ENCODE assay signal across 13 cellular contexts in the genomic region with DNA sequence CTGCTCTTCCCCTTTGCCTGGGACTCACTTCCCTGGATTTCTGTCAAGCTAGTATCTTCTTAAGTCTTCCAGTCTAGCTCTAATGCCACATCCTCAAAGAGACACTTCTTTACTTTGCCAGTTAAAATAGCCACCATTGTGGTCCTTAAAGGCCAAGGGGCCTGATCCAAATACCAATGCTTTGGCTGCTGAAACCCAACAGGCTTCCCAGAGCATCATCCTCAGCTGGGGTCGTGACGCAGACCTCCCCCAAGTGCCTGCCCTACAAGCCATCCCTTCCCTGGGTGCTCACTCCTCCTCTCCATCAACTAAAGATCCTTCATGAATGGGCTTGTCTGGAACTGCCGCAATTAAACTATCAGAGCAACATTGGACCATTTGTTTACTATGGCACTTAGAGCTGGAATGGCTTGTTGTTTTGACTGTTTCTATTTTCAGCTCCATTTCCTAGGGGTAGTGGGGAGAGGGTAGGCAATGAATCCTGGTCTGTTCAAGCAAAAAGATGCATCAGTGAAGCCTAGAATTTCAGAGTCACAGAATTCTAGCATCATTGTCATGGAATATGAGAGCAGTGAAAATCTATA.
A peak's percentile ranks its signal among the peaks of the same experiment; 100 is the strongest.
DNase-seq lines count a peak whose midpoint lies in the region; ATAC-seq and TF ChIP-seq lines count a peak whose summit lies in the region.
"Had no signal": no experiment of that assay in that cellular context is flagged by ENCODE, and none has a peak within 500 bp of the region (broad histone marks: within the 10 kb centered on the region; RNA-seq: fewer than 3 reads in every experiment).

No MANE protein-coding gene starts in this region.

- no peak for TF ChIP-seq CTCF in ascending aorta (IDR thresholded peaks at IDR 0.05)
- no peak for TF ChIP-seq CTCF in lower leg skin (IDR thresholded peaks at IDR 0.05)
- TF ChIP-seq CTCF in thoracic aorta (IDR thresholded peaks at IDR 0.05): no peak

- intact Hi-C loops in ascending aorta (cut with DNase I) (loop anchor here (5.0 to 10.0 kb wide), 5 partner anchors 77 to 1161 kb away; a partner anchor contains a TSS), lower leg skin (cut with DNase I; ENCODE audit: low total_unique reads) (no loop called here)

- H3K36me3 ChIP-seq in ascending aorta (no peaks in the 10 kb centered on the region), thoracic aorta (no peaks in the 10 kb centered on the region)
- H3K36me3 ChIP-seq: upper lobe of left lung had no signal

- H3K27me3 ChIP-seq in ascending aorta (no peaks in the 10 kb centered on the region), thoracic aorta (replicated peaks; ENCODE audit: insufficient read depth) (no peaks in the 10 kb centered on the region)
- H3K27me3 ChIP-seq: upper lobe of left lung had no signal

- H3K27ac ChIP-seq in ascending aorta (peak overlapping the region; percentile 80 to 92), thoracic aorta (peak overlapping the region; percentile 75 to 82)

- TF ChIP-seq POLR2A in lower leg skin (IDR thresholded peaks at IDR 0.05): no peak

- in situ Hi-C loops in ACHN (cut with HindIII; ENCODE audit: low pct_ligation_motif_present, low pct_unique_long_range_greater_than_20kb, low sequenced_read_pairs): no loop called here

- H3K4me3 ChIP-seq in ascending aorta: no peak overlapping the region
- H3K4me3 ChIP-seq in lower leg skin (ENCODE audit: low read depth, poor library complexity, severe bottlenecking): no peak overlapping the region
- peak overlapping the region; percentile 47 for H3K4me3 ChIP-seq in thoracic aorta
- H3K4me3 ChIP-seq: upper lobe of left lung had no signal

- ATAC-seq in thoracic aorta (ENCODE audit: insufficient number of reproducible peaks, low FRiP score, low read depth) (no peak), GM21390 (IDR thresholded peaks at IDR 0.05; ENCODE audit: unreplicated experiment) (no peak)

- DNase-seq in NCI-H1105 treated with DMSO at 0.1 percent for 48 hours (lab: John Stamatoyannopoulos, UW) (peak; percentile 92), ascending aorta (ENCODE audit: low spot score in 2 of 2) (no peak), lower leg skin (ENCODE audit: low spot score in 2 of 2) (peak; percentile 9 to 53), thoracic aorta (ENCODE audit: low spot score) (no peak), ACHN (no peak)
- no peak for DNase-seq in activated CD4-positive, alpha-beta T cell treated with anti-CD3 and anti-CD28 coated beads, Interleukin-2, amount 50 U/mL, for 48 hours
- DNase-seq: activated CD4-positive, alpha-beta T cell treated with anti-CD3 and anti-CD28 coated beads, Interleukin-2, amount 10 ng/mL, durations not matched to agents 7 days and 5 days; CD4-positive, alpha-beta T cell; NCI-H524 treated with DMSO at 0.1 percent for 48 hours; RPMI8226; stimulated activated CD4-positive, alpha-beta T cell treated with anti-CD3 and anti-CD28 coated beads, Interleukin-12 subunit alpha, Interleukin-12 subunit beta, amount 100 ng/mL, for 4 hours; upper lobe of left lung had no signal

- 62 to 68% methylated on average over 3 of the region's 3 CpGs for WGBS in lower leg skin, 2 donors

- no peaks in the 10 kb centered on the region for H3K9me3 ChIP-seq in ascending aorta
- H3K9me3 ChIP-seq in thoracic aorta: no peaks in the 10 kb centered on the region
- H3K9me3 ChIP-seq: upper lobe of left lung had no signal

- H3K4me1 ChIP-seq in ascending aorta (peaks cover 40 to 76% of the 10 kb centered on the region in 2 donors), thoracic aorta (ENCODE audit: control insufficient read depth in 1 of 2, low read depth in 2 of 2) (peaks cover 65 to 97% of the 10 kb centered on the region in 2 donors)

Comparison
In these comparisons a context has a peak if more than half of its experiments do, and no peak if none do; other contexts are left out.
1. DNase-seq: peak in NCI-H1105 treated with DMSO at 0.1 percent for 48 hours (single experiment) and lower leg skin (2 of 2); none in ascending aorta (0 of 2), thoracic aorta (single experiment), activated CD4-positive, alpha-beta T cell treated with anti-CD3 and anti-CD28 coated beads, Interleukin-2, amount 50 U/mL, for 48 hours (0 of 2) and ACHN (single experiment).